ENCODE assay signal across 27 cellular contexts in the genomic region with DNA sequence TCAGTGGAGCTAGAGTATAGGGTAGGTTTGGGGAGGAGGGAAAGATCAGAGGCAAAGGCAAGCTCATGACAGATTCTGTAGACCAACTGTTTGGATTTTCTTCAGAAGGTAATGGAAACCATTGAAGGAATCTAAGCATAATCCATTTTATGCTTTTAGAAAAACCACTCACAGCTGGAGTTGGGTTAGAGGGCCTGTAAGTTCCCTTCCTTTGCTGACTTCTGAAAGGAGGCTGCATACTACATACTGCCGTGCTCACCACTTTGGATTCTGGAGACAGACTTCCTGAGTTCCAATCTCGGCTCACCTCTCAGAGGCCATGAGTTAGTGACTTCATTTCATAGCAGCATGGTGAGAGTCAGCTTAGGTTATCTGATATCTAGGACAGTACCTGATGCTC. TPM values are rescaled to one million over a fixed set of nuclear protein-coding genes. Genes with fewer than 3 reads are reported as not detected.
"Had no signal": no experiment of that assay in that cellular context is flagged by ENCODE, and none has a peak within 500 bp of the region (broad histone marks: within the 10 kb centered on the region; RNA-seq: fewer than 3 reads in every experiment).

No MANE protein-coding gene starts in this region.

- H3K27ac ChIP-seq: colonic mucosa, epithelial cell of prostate, esophagus squamous epithelium, gastrocnemius medialis, heart right ventricle, left lung, lower lobe of right lung had no signal

- DNase-seq: colonic mucosa; cortex of kidney; effector CD8-positive, alpha-beta T cell; effector memory CD8-positive, alpha-beta T cell; endodermal cell; esophagus squamous epithelium; foreskin fibroblast; foreskin melanocyte; gastrocnemius medialis; glutamatergic neuron; head of caudate nucleus; heart right ventricle; hippocampal formation; left cardiac atrium; left lung; left ventricle myocardium superior; lower lobe of right lung; mesenchymal stem cell; mucosa of descending colon had no signal

- H3K4me3 ChIP-seq: colonic mucosa, esophagus squamous epithelium, gastrocnemius medialis, heart right ventricle, left lung, lower lobe of right lung, mucosa of descending colon had no signal

- H3K36me3 ChIP-seq: colonic mucosa, esophagus squamous epithelium, gastrocnemius medialis, heart right ventricle, left lung, lower lobe of right lung had no signal

- H3K9me3 ChIP-seq: colonic mucosa, esophagus squamous epithelium, gastrocnemius medialis, heart right ventricle, left lung, lower lobe of right lung, mucosa of descending colon had no signal

- H3K27me3 ChIP-seq: colonic mucosa had no signal

- H3K4me1 ChIP-seq: colonic mucosa, lower lobe of right lung had no signal

RNA-seq across cellular contexts. Expression of a gene that starts 6.4 kb away (rescaled TPM):
- total RNA-seq: dermis microvascular lymphatic vessel endothelial cell, esophagus mucosa, esophagus squamous epithelium, gastrocnemius medialis, glomerular endothelial cell, left cardiac atrium, left ventricle myocardium superior, lower leg skin, lower lobe of right lung, lung microvascular endothelial cell, mesenteric fat pad had no signal
- polyA plus RNA-seq: keratinocyte had no signal
